ENCODE assay signal across 8 cellular contexts in genomic region chr6:36914227-36914794, GRCh38. TPM values are rescaled to one million over a fixed set of nuclear protein-coding genes. Genes with fewer than 3 reads are reported as not detected.
DNase-seq lines count a peak whose midpoint lies in the region; ATAC-seq and TF ChIP-seq lines count a peak whose summit lies in the region.

No MANE protein-coding gene starts in this region.

- TF ChIP-seq CTCF in chondrocyte (IDR thresholded peaks at IDR 0.05) (peak; percentile 59), nephron progenitor cell (IDR thresholded peaks at IDR 0.05) (no peak)

- peaks cover 73% of the 10 kb centered on the region for H3K4me1 Mint-ChIP-seq in chondrocyte (ENCODE audit: low read depth)
- H3K4me1 Mint-ChIP-seq in nephron progenitor cell = peaks cover 10% of the 10 kb centered on the region

- ATAC-seq in HG02623 (IDR thresholded peaks at IDR 0.05; ENCODE audit: unreplicated experiment) (no peak), HG03342 (IDR thresholded peaks at IDR 0.05; ENCODE audit: unreplicated experiment) (no peak), GM21619 (IDR thresholded peaks at IDR 0.05; ENCODE audit: unreplicated experiment) (no peak)

- DNase-seq in EH (ENCODE audit: low read depth) (peak; percentile 64), RKO (ENCODE audit: low spot score) (peak; percentile 41), chondrocyte (ENCODE audit: low spot score) (no peak), nephron progenitor cell (peak; percentile 17), globus pallidus (ENCODE audit: low spot score) (no peak)

- H3K9me3 Mint-ChIP-seq in chondrocyte (ENCODE audit: low read depth) = no peaks in the 10 kb centered on the region
- H3K9me3 Mint-ChIP-seq in nephron progenitor cell = no peaks in the 10 kb centered on the region

- H3K4me3 Mint-ChIP-seq in chondrocyte (ENCODE audit: unreplicated experiment) = no peak overlapping the region
- H3K4me3 Mint-ChIP-seq in nephron progenitor cell = no peak overlapping the region

- H3K36me3 Mint-ChIP-seq in chondrocyte (ENCODE audit: low read depth) = peaks cover 20% of the 10 kb centered on the region
- H3K36me3 Mint-ChIP-seq in nephron progenitor cell (ENCODE audit: low read depth) = peaks cover 5% of the 10 kb centered on the region

- H3K27ac Mint-ChIP-seq in chondrocyte (ENCODE audit: unreplicated experiment) = peak overlapping the region; percentile 20
- peak overlapping the region; percentile 70 for H3K27ac Mint-ChIP-seq in nephron progenitor cell

- H3K27me3 Mint-ChIP-seq in chondrocyte (ENCODE audit: low read depth) (no peaks in the 10 kb centered on the region), nephron progenitor cell (ENCODE audit: low read depth, poor library complexity) (peaks cover 1% of the 10 kb centered on the region)

RNA-seq across cellular contexts. Expression of gene C6orf89, which starts 28.6 kb away (rescaled TPM):
- total RNA-seq in chondrocyte = 56.1 to 76.9 TPM (median 57.4 TPM) in 3 replicates

RNA-seq across cellular contexts. Expression of gene PPIL1, which starts 39.7 kb away (rescaled TPM):
- total RNA-seq in chondrocyte = 25.0 to 33.5 TPM (median 25.6 TPM) in 3 replicates

RNA-seq across cellular contexts. Expression of gene PI16, which starts 40.2 kb away (rescaled TPM):
- total RNA-seq in chondrocyte = 0.15 TPM in 1 of 3 replicates, not detected in the others

Comparison
In these comparisons a context has a peak if more than half of its experiments do, and no peak if none do; other contexts are left out.
1. DNase-seq: peak in EH (single experiment), RKO (single experiment) and nephron progenitor cell (single experiment); none in chondrocyte (single experiment) and globus pallidus (single experiment).